1 cellular context compared by ENCODE assay signal in genomic region chr21:39082656-39083376, GRCh38.
TF ChIP-seq lines count a peak whose summit lies in the region.

No MANE protein-coding gene starts in this region.

TF ChIP-seq in IMR-90, 13 proteins besides CTCF, POLR2A, EP300 and RAD21:
- no peak for TF ChIP-seq FOS (IDR thresholded peaks at IDR 0.05; ENCODE audit: low read depth, low read length)
- no peak for TF ChIP-seq CEBPB (IDR thresholded peaks at IDR 0.05; ENCODE audit: low read depth, low read length)
- TF ChIP-seq, protein P1, sequence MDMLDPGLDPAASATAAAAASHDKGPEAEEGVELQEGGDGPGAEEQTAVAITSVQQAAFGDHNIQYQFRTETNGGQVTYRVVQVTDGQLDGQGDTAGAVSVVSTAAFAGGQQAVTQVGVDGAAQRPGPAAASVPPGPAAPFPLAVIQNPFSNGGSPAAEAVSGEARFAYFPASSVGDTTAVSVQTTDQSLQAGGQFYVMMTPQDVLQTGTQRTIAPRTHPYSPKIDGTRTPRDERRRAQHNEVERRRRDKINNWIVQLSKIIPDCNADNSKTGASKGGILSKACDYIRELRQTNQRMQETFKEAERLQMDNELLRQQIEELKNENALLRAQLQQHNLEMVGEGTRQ (IDR thresholded peaks at IDR 0.05; ENCODE audit: low read depth, low read length), result no peak
- TF ChIP-seq SMC3 (IDR thresholded peaks at IDR 0.05; ENCODE audit: low read depth, low read length), result no peak
- no peak for TF ChIP-seq NFE2L2 (IDR thresholded peaks at IDR 0.05; ENCODE audit: low read depth, low read length)
- no peak for TF ChIP-seq RCOR1 (IDR thresholded peaks at IDR 0.05; ENCODE audit: insufficient replicate concordance, low read length)
- TF ChIP-seq RFX5 (IDR thresholded peaks at IDR 0.05; ENCODE audit: low read depth, low read length), result no peak
- no peak for TF ChIP-seq ELK1 (IDR thresholded peaks at IDR 0.05; ENCODE audit: borderline replicate concordance, low read depth, low read length)
- TF ChIP-seq MAFK (IDR thresholded peaks at IDR 0.05; ENCODE audit: low read depth, low read length), result no peak
- TF ChIP-seq CHD1 (IDR thresholded peaks at IDR 0.05; ENCODE audit: low read depth, low read length), result no peak
- no peak for TF ChIP-seq BHLHE40 (IDR thresholded peaks at IDR 0.05; ENCODE audit: low read depth, low read length)
- TF ChIP-seq MAZ (IDR thresholded peaks at IDR 0.05; ENCODE audit: borderline replicate concordance, low read depth, low read length), result no peak
- TF ChIP-seq MXI1 (IDR thresholded peaks at IDR 0.05; ENCODE audit: borderline replicate concordance, low read depth, low read length), result no peak
